ENCODE assay signal across 1 cellular context in the genomic region with DNA sequence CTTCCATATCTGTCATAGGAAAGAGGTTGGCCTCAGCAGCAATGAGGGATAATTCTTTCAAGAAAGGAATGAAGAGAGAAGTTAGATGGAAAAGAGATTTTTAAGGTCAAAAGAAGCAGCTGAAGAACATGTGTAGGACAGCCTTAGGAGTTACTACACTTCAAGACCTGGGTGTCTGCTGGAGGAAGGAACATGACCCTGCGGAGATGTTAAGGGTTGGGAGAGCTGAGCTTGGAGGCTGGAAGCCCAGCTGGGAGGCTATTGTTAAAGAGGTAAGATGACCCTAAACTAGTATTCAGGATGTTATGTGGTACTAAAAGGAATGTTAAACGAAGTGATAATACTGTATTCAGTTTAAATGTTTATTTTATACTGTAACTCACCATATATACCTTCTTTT.
TF ChIP-seq lines count a peak whose summit lies in the region.

No MANE protein-coding gene starts in this region.

TF ChIP-seq in GM23338, 12 proteins besides CTCF, POLR2A, EP300 and RAD21 (continued from another document):
- TF ChIP-seq, protein P1, sequence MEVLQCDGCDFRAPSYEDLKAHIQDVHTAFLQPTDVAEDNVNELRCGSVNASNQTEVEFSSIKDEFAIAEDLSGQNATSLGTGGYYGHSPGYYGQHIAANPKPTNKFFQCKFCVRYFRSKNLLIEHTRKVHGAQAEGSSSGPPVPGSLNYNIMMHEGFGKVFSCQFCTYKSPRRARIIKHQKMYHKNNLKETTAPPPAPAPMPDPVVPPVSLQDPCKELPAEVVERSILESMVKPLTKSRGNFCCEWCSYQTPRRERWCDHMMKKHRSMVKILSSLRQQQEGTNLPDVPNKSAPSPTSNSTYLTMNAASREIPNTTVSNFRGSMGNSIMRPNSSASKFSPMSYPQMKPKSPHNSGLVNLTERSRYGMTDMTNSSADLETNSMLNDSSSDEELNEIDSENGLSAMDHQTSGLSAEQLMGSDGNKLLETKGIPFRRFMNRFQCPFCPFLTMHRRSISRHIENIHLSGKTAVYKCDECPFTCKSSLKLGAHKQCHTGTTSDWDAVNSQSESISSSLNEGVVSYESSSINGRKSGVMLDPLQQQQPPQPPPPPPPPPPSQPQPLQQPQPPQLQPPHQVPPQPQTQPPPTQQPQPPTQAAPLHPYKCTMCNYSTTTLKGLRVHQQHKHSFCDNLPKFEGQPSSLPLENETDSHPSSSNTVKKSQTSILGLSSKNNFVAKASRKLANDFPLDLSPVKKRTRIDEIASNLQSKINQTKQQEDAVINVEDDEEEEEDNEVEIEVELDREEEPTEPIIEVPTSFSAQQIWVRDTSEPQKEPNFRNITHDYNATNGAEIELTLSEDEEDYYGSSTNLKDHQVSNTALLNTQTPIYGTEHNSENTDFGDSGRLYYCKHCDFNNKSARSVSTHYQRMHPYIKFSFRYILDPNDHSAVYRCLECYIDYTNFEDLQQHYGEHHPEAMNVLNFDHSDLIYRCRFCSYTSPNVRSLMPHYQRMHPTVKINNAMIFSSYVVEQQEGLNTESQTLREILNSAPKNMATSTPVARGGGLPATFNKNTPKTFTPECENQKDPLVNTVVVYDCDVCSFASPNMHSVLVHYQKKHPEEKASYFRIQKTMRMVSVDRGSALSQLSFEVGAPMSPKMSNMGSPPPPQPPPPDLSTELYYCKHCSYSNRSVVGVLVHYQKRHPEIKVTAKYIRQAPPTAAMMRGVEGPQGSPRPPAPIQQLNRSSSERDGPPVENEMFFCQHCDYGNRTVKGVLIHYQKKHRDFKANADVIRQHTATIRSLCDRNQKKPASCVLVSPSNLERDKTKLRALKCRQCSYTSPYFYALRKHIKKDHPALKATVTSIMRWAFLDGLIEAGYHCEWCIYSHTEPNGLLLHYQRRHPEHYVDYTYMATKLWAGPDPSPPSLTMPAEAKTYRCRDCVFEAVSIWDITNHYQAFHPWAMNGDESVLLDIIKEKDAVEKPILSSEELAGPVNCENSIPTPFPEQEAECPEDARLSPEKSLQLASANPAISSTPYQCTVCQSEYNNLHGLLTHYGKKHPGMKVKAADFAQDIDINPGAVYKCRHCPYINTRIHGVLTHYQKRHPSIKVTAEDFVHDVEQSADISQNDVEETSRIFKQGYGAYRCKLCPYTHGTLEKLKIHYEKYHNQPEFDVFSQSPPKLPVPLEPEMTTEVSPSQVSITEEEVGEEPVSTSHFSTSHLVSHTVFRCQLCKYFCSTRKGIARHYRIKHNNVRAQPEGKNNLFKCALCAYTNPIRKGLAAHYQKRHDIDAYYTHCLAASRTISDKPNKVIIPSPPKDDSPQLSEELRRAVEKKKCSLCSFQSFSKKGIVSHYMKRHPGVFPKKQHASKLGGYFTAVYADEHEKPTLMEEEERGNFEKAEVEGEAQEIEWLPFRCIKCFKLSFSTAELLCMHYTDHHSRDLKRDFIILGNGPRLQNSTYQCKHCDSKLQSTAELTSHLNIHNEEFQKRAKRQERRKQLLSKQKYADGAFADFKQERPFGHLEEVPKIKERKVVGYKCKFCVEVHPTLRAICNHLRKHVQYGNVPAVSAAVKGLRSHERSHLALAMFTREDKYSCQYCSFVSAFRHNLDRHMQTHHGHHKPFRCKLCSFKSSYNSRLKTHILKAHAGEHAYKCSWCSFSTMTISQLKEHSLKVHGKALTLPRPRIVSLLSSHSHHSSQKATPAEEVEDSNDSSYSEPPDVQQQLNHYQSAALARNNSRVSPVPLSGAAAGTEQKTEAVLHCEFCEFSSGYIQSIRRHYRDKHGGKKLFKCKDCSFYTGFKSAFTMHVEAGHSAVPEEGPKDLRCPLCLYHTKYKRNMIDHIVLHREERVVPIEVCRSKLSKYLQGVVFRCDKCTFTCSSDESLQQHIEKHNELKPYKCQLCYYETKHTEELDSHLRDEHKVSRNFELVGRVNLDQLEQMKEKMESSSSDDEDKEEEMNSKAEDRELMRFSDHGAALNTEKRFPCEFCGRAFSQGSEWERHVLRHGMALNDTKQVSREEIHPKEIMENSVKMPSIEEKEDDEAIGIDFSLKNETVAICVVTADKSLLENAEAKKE (CRISPR knock-in tag; IDR thresholded peaks at IDR 0.05), result peak; percentile 84; the same call in 1 of the 2 replicates
- no peak for TF ChIP-seq CREB1 (CRISPR knock-in tag; IDR thresholded peaks at IDR 0.05; ENCODE audit: low read depth)
